Comparison of ENCODE assay signal across 14 cellular contexts in the genomic region with DNA sequence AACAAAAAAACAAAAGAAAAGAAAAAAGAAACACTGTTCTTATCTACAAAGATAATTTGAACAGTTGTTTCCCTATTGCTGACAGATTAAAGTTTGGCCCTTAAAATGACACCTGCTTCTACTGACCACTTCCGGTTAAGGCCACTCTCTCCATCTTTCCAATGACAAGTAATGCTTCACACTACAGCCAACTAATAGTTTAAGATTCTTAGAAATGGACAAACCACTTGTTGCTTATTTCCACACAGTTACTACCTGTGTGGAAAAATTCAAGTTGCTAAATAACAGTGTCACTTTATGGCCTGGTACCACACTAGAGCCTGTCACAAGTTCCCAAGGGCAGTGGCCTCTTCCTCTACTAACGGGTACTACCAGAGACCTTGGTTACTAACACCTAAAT. TPM values are rescaled to one million over a fixed set of nuclear protein-coding genes. Genes with fewer than 3 reads are reported as not detected.
A peak's percentile ranks its signal among the peaks of the same experiment; 100 is the strongest.
DNase-seq lines count a peak whose midpoint lies in the region; ATAC-seq and TF ChIP-seq lines count a peak whose summit lies in the region.
"Had no signal": no experiment of that assay in that cellular context is flagged by ENCODE, and none has a peak within 500 bp of the region (broad histone marks: within the 10 kb centered on the region; RNA-seq: fewer than 3 reads in every experiment).

No MANE protein-coding gene starts in this region.

- H3K9me3 Mint-ChIP-seq in Caco-2 (ENCODE audit: unreplicated experiment), result no peaks in the 10 kb centered on the region
- no peaks in the 10 kb centered on the region for H3K9me3 Mint-ChIP-seq in activated T-helper 2 cell treated with anti-CD3 and anti-CD28 coated beads, Interferon-gamma antibody, Interleukin-2, Interleukin-4, amounts not matched to agents 10 μg/mL and 5 μg/mL and 100 μg/mL, durations not matched to agents 14 hours and 24 hours and 36 hours
- H3K9me3 Mint-ChIP-seq in naive thymus-derived CD4-positive, alpha-beta T cell, result peaks cover 0 to 47% (median 22%) of the 10 kb centered on the region in 11 donors
- peaks cover 25% of the 10 kb centered on the region for H3K9me3 Mint-ChIP-seq in neural progenitor cell
- peaks cover 16% of the 10 kb centered on the region for H3K9me3 Mint-ChIP-seq in activated CD4-positive, alpha-beta memory T cell treated with anti-CD3 and anti-CD28 coated beads, Interleukin-2, amount 10 ng/mL, durations not matched to agents 7 days and 5 days

- H3K4me1 ChIP-seq in BLaER1 (peaks cover 44% of the 10 kb centered on the region), Caco-2 (peaks cover 23% of the 10 kb centered on the region), neural progenitor cell (peaks cover 6% of the 10 kb centered on the region)
- H3K4me1 ChIP-seq in naive thymus-derived CD4-positive, alpha-beta T cell (ENCODE audit: control insufficient read depth in 2 of 2, insufficient read depth in 2 of 2, low read length in 2 of 2), result peaks cover 17 to 23% of the 10 kb centered on the region in 2 donors

- peak overlapping the region; percentile 97 for H3K4me3 Mint-ChIP-seq in Caco-2 (ENCODE audit: unreplicated experiment)
- peak overlapping the region; percentile 49 for H3K4me3 Mint-ChIP-seq in activated T-helper 2 cell treated with anti-CD3 and anti-CD28 coated beads, Interferon-gamma antibody, Interleukin-2, Interleukin-4, amounts not matched to agents 10 μg/mL and 5 μg/mL and 100 μg/mL, durations not matched to agents 14 hours and 24 hours and 36 hours (ENCODE audit: low read depth)
- peak overlapping the region in 8 of 10 donors; percentile 9 to 88 (median 69) for H3K4me3 Mint-ChIP-seq in naive thymus-derived CD4-positive, alpha-beta T cell
- H3K4me3 Mint-ChIP-seq in neural progenitor cell, result no peak overlapping the region
- H3K4me3 Mint-ChIP-seq in activated CD4-positive, alpha-beta memory T cell treated with anti-CD3 and anti-CD28 coated beads, Interleukin-2, amount 10 ng/mL, durations not matched to agents 7 days and 5 days, result no peak overlapping the region

- DNase-seq in Caco-2 (no peak), neural progenitor cell (ENCODE audit: low spot score) (no peak)
- DNase-seq in activated T-helper 2 cell treated with anti-CD3 and anti-CD28 coated beads, Interferon-gamma antibody, Interleukin-2, Interleukin-4, amounts not matched to agents 10 μg/mL and 5 μg/mL and 100 μg/mL, durations not matched to agents 14 hours and 24 hours and 36 hours (ENCODE audit: low spot score), result no peak
- DNase-seq in naive thymus-derived CD4-positive, alpha-beta T cell, result no peak
- DNase-seq in activated CD4-positive, alpha-beta memory T cell treated with anti-CD3 and anti-CD28 coated beads, Interleukin-2, amount 10 ng/mL, durations not matched to agents 7 days and 5 days, result no peak
- DNase-seq: activated CD4-positive, alpha-beta T cell treated with anti-CD3 and anti-CD28 coated beads, Interleukin-2, amount 50 U/mL, for 1 hour; C1 segment of cervical spinal cord; foreskin keratinocyte; NCI-H2029; NCI-H526; occipital lobe; testis had no signal

- H3K36me3 ChIP-seq in BLaER1 (peaks cover 59% of the 10 kb centered on the region), Caco-2 (ENCODE audit: control insufficient read depth, insufficient read depth, low read length) (peaks cover 1% of the 10 kb centered on the region; the same call in 1 of the 2 replicates), neural progenitor cell (no peaks in the 10 kb centered on the region)
- no peaks in the 10 kb centered on the region for H3K36me3 ChIP-seq in naive thymus-derived CD4-positive, alpha-beta T cell (ENCODE audit: control insufficient read depth in 2 of 3, insufficient read depth in 3 of 3, low read length in 3 of 3)

- no peak overlapping the region for H2AFZ ChIP-seq in neural progenitor cell (replicated peaks)

- H3K4me3 ChIP-seq in BLaER1 (no peak overlapping the region), Caco-2 (ENCODE audit: low read depth, low read length) (no peak overlapping the region), neural progenitor cell (no peak overlapping the region)
- H3K4me3 ChIP-seq in naive thymus-derived CD4-positive, alpha-beta T cell (ENCODE audit: low read length), result no peak overlapping the region
- H3K4me3 ChIP-seq: testis had no signal

- H3K9ac ChIP-seq in BLaER1, result no peak overlapping the region
- no peak overlapping the region for H3K9ac ChIP-seq in neural progenitor cell

- H3K4me2 ChIP-seq in BLaER1 (peak overlapping the region; percentile 99), neural progenitor cell (no peak overlapping the region)

- ATAC-seq in naive thymus-derived CD4-positive, alpha-beta T cell, result no peak
- ATAC-seq in GM19467 (IDR thresholded peaks at IDR 0.05; ENCODE audit: unreplicated experiment), result no peak
- ATAC-seq: foreskin keratinocyte had no signal

- peaks cover 18% of the 10 kb centered on the region for H3K79me2 ChIP-seq in neural progenitor cell (ENCODE audit: low read depth)

- POLR2A ChIA-PET in Caco-2 (lab: Charles Lee), result no interaction called here
- POLR2A ChIA-PET in naive thymus-derived CD4-positive, alpha-beta T cell (lab: Charles Lee), result interaction anchor here (3.6 kb wide), 1 partner anchor 11 kb away, joined by 28 read pairs; no protein-coding TSS in a partner anchor
- POLR2A ChIA-PET in activated CD4-positive, alpha-beta memory T cell treated with anti-CD3 and anti-CD28 coated beads, Interleukin-2, amount 10 ng/mL, durations not matched to agents 7 days and 5 days (lab: Charles Lee), result interaction anchor here (1.3 to 3.8 kb wide), 2 partner anchors 12 to 44 kb away, joined by 3 to 36 read pairs; no protein-coding TSS in a partner anchor

- intact Hi-C loops in Caco-2 (cut with micrococcal nuclease; ENCODE audit: unreplicated experiment), result loop anchor here (10.0 kb wide), 1 partner anchor 244 kb away; no protein-coding TSS in a partner anchor
- intact Hi-C loops in activated T-helper 2 cell treated with anti-CD3 and anti-CD28 coated beads, Interferon-gamma antibody, Interleukin-2, Interleukin-4, amounts not matched to agents 10 μg/mL and 5 μg/mL and 100 μg/mL, durations not matched to agents 14 hours and 24 hours and 36 hours (cut with micrococcal nuclease), result loop anchor here (5.0 kb wide), 2 partner anchors 208 to 853 kb away; partner anchors contain the start of genes C2orf76, DBI and EPB41L5
- intact Hi-C loops in naive thymus-derived CD4-positive, alpha-beta T cell (cut with micrococcal nuclease), result no loop called here

- BruUV-seq in Caco-2 (replicated peaks; lab: Mats Ljungman, UMichigan), result no TSS peak

- TF ChIP-seq CTCF in Caco-2 (IDR thresholded peaks at IDR 0.05; ENCODE audit: insufficient read depth in 1 of 2, low read depth in 1 of 2, low read length in 1 of 2, severe bottlenecking in 1 of 2, unreplicated experiment in 1 of 2) (no peak), neural progenitor cell (IDR thresholded peaks at IDR 0.05) (no peak)

- H3K27ac ChIP-seq in BLaER1 (no peak overlapping the region), neural progenitor cell (no peak overlapping the region)
- no peak overlapping the region for H3K27ac ChIP-seq in naive thymus-derived CD4-positive, alpha-beta T cell (ENCODE audit: low read depth, low read length)
- H3K27ac ChIP-seq: foreskin keratinocyte, testis had no signal

- H3F3A ChIP-seq in neural progenitor cell (ENCODE audit: low read depth), result no peaks in the 10 kb centered on the region

- peaks cover 61% of the 10 kb centered on the region for H3K9me3 ChIP-seq in BLaER1
- H3K9me3 ChIP-seq in Caco-2, result no peaks in the 10 kb centered on the region
- H3K9me3 ChIP-seq in naive thymus-derived CD4-positive, alpha-beta T cell (ENCODE audit: control insufficient read depth in 2 of 3, low read length in 3 of 3), result peaks cover 0 to 22% (median 0%) of the 10 kb centered on the region in 3 experiments
- H3K9me3 ChIP-seq in neural progenitor cell (ENCODE audit: low read depth), result no peaks in the 10 kb centered on the region
- H3K9me3 ChIP-seq: testis had no signal

- H4K20me1 ChIP-seq in BLaER1 (peaks cover 18% of the 10 kb centered on the region; the same call in 1 of the 2 replicates), neural progenitor cell (ENCODE audit: low read depth) (no peaks in the 10 kb centered on the region)

- no peak overlapping the region for H3K27ac Mint-ChIP-seq in Caco-2 (ENCODE audit: unreplicated experiment)
- peak overlapping the region; percentile 35 for H3K27ac Mint-ChIP-seq in activated T-helper 2 cell treated with anti-CD3 and anti-CD28 coated beads, Interferon-gamma antibody, Interleukin-2, Interleukin-4, amounts not matched to agents 10 μg/mL and 5 μg/mL and 100 μg/mL, durations not matched to agents 14 hours and 24 hours and 36 hours
- peak overlapping the region in 4 of 9 donors; percentile 0 to 86 (median 56) for H3K27ac Mint-ChIP-seq in naive thymus-derived CD4-positive, alpha-beta T cell
- H3K27ac Mint-ChIP-seq in neural progenitor cell, result no peak overlapping the region
- no peak overlapping the region for H3K27ac Mint-ChIP-seq in activated CD4-positive, alpha-beta memory T cell treated with anti-CD3 and anti-CD28 coated beads, Interleukin-2, amount 10 ng/mL, durations not matched to agents 7 days and 5 days

- H3K27me3 ChIP-seq in BLaER1 (no peaks in the 10 kb centered on the region), Caco-2 (replicated peaks; ENCODE audit: control insufficient read depth, insufficient read depth, low read length) (no peaks in the 10 kb centered on the region), neural progenitor cell (peaks cover 13% of the 10 kb centered on the region)
- no peaks in the 10 kb centered on the region for H3K27me3 ChIP-seq in naive thymus-derived CD4-positive, alpha-beta T cell (ENCODE audit: control insufficient read depth in 2 of 2, insufficient read depth in 2 of 2, low read length in 2 of 2)
- H3K27me3 ChIP-seq: foreskin keratinocyte, testis had no signal

- CTCF ChIA-PET in Caco-2 (lab: Charles Lee), result no interaction called here
- CTCF ChIA-PET in naive thymus-derived CD4-positive, alpha-beta T cell (lab: Charles Lee), result no interaction called here
- CTCF ChIA-PET in activated CD4-positive, alpha-beta memory T cell treated with anti-CD3 and anti-CD28 coated beads, Interleukin-2, amount 10 ng/mL, durations not matched to agents 7 days and 5 days (lab: Charles Lee), result interaction anchor here (3.1 to 4.9 kb wide), 2 partner anchors 45 to 93 kb away, joined by 14 to 18 read pairs; no protein-coding TSS in a partner anchor

- no peaks in the 10 kb centered on the region for H3K27me3 Mint-ChIP-seq in Caco-2 (ENCODE audit: insufficient read depth, unreplicated experiment)
- no peaks in the 10 kb centered on the region for H3K27me3 Mint-ChIP-seq in activated T-helper 2 cell treated with anti-CD3 and anti-CD28 coated beads, Interferon-gamma antibody, Interleukin-2, Interleukin-4, amounts not matched to agents 10 μg/mL and 5 μg/mL and 100 μg/mL, durations not matched to agents 14 hours and 24 hours and 36 hours (ENCODE audit: low read depth)
- no peaks in the 10 kb centered on the region for H3K27me3 Mint-ChIP-seq in naive thymus-derived CD4-positive, alpha-beta T cell
- H3K27me3 Mint-ChIP-seq in neural progenitor cell (ENCODE audit: insufficient read depth, low read depth), result peaks cover 17% of the 10 kb centered on the region
- H3K27me3 Mint-ChIP-seq in activated CD4-positive, alpha-beta memory T cell treated with anti-CD3 and anti-CD28 coated beads, Interleukin-2, amount 10 ng/mL, durations not matched to agents 7 days and 5 days, result no peaks in the 10 kb centered on the region

- H3K4me1 Mint-ChIP-seq in Caco-2 (ENCODE audit: low read depth, unreplicated experiment), result peaks cover 11% of the 10 kb centered on the region
- H3K4me1 Mint-ChIP-seq in activated T-helper 2 cell treated with anti-CD3 and anti-CD28 coated beads, Interferon-gamma antibody, Interleukin-2, Interleukin-4, amounts not matched to agents 10 μg/mL and 5 μg/mL and 100 μg/mL, durations not matched to agents 14 hours and 24 hours and 36 hours (ENCODE audit: low read depth), result peaks cover 38% of the 10 kb centered on the region
- H3K4me1 Mint-ChIP-seq in naive thymus-derived CD4-positive, alpha-beta T cell, result peaks cover 34 to 53% (median 39%) of the 10 kb centered on the region in 7 donors
- peaks cover 19% of the 10 kb centered on the region for H3K4me1 Mint-ChIP-seq in neural progenitor cell
- H3K4me1 Mint-ChIP-seq in activated CD4-positive, alpha-beta memory T cell treated with anti-CD3 and anti-CD28 coated beads, Interleukin-2, amount 10 ng/mL, durations not matched to agents 7 days and 5 days, result peaks cover 43% of the 10 kb centered on the region

- H3K36me3 Mint-ChIP-seq in Caco-2 (ENCODE audit: insufficient read depth, unreplicated experiment) (peaks cover 39% of the 10 kb centered on the region), neural progenitor cell (peaks cover 33% of the 10 kb centered on the region)
- peaks cover 53% of the 10 kb centered on the region for H3K36me3 Mint-ChIP-seq in activated T-helper 2 cell treated with anti-CD3 and anti-CD28 coated beads, Interferon-gamma antibody, Interleukin-2, Interleukin-4, amounts not matched to agents 10 μg/mL and 5 μg/mL and 100 μg/mL, durations not matched to agents 14 hours and 24 hours and 36 hours (ENCODE audit: low read depth)
- H3K36me3 Mint-ChIP-seq in naive thymus-derived CD4-positive, alpha-beta T cell, result peaks cover 7 to 60% (median 54%) of the 10 kb centered on the region in 5 donors
- H3K36me3 Mint-ChIP-seq in activated CD4-positive, alpha-beta memory T cell treated with anti-CD3 and anti-CD28 coated beads, Interleukin-2, amount 10 ng/mL, durations not matched to agents 7 days and 5 days (ENCODE audit: low read depth), result peaks cover 61% of the 10 kb centered on the region

RNA-seq across cellular contexts. Expression of gene TMEM185B, which starts 2.4 kb away (rescaled TPM):
- total RNA-seq in Caco-2 (2022), result 67.3 and 69.9 TPM in 2 replicates
- total RNA-seq in activated T-helper 2 cell treated with anti-CD3 and anti-CD28 coated beads, Interferon-gamma antibody, Interleukin-2, Interleukin-4, amounts not matched to agents 10 μg/mL and 5 μg/mL and 100 μg/mL, durations not matched to agents 14 hours and 24 hours and 36 hours, result 38.7 and 39.3 TPM in 2 replicates
- total RNA-seq in naive thymus-derived CD4-positive, alpha-beta T cell, result 10 to 100 TPM; 14.9 to 36.8 (median 19.5) TPM
- polyA plus RNA-seq in naive thymus-derived CD4-positive, alpha-beta T cell, result 10 to 100 TPM; 17.9 to 19.6 TPM
- 11.1 and 15.3 TPM in 2 replicates for total RNA-seq in neural progenitor cell (ENCODE audit: low replicate concordance)
- total RNA-seq in activated CD4-positive, alpha-beta memory T cell treated with anti-CD3 and anti-CD28 coated beads, Interleukin-2, amount 10 ng/mL, durations not matched to agents 7 days and 5 days, result 10 to 100 TPM; 19.2 to 21.8 TPM

RNA-seq across cellular contexts. Expression of gene RALB, which starts 31.9 kb away (rescaled TPM):
- total RNA-seq in Caco-2 (2022), result 56.5 and 59.4 TPM in 2 replicates
- 58.4 and 65.0 TPM in 2 replicates for total RNA-seq in activated T-helper 2 cell treated with anti-CD3 and anti-CD28 coated beads, Interferon-gamma antibody, Interleukin-2, Interleukin-4, amounts not matched to agents 10 μg/mL and 5 μg/mL and 100 μg/mL, durations not matched to agents 14 hours and 24 hours and 36 hours
- total RNA-seq in naive thymus-derived CD4-positive, alpha-beta T cell, result 100 to 1,000 TPM in 1 of 5 experiments, 10 to 100 TPM in 3, 1 to 10 TPM in 1; 8.7 to 119 (median 11.6) TPM
- 10 to 100 TPM; 25.9 to 28.2 TPM for polyA plus RNA-seq in naive thymus-derived CD4-positive, alpha-beta T cell
- 55.3 and 79.8 TPM in 2 replicates for total RNA-seq in neural progenitor cell (ENCODE audit: low replicate concordance)
- 10 to 100 TPM; 59.2 to 59.3 TPM for total RNA-seq in activated CD4-positive, alpha-beta memory T cell treated with anti-CD3 and anti-CD28 coated beads, Interleukin-2, amount 10 ng/mL, durations not matched to agents 7 days and 5 days

Comparison
In these comparisons a context has a peak if more than half of its experiments do, and no peak if none do; other contexts are left out.
1. H3K4me3 Mint-ChIP-seq: peak in Caco-2 (single experiment), activated T-helper 2 cell treated with anti-CD3 and anti-CD28 coated beads, Interferon-gamma antibody, Interleukin-2, Interleukin-4, amounts not matched to agents 10 μg/mL and 5 μg/mL and 100 μg/mL, durations not matched to agents 14 hours and 24 hours and 36 hours (single experiment) and naive thymus-derived CD4-positive, alpha-beta T cell (8 of 10); none in neural progenitor cell (single experiment) and activated CD4-positive, alpha-beta memory T cell treated with anti-CD3 and anti-CD28 coated beads, Interleukin-2, amount 10 ng/mL, durations not matched to agents 7 days and 5 days (single experiment).
2. intact Hi-C loops: an anchor here in Caco-2 (10.0 kb wide) and activated T-helper 2 cell treated with anti-CD3 and anti-CD28 coated beads, Interferon-gamma antibody, Interleukin-2, Interleukin-4, amounts not matched to agents 10 μg/mL and 5 μg/mL and 100 μg/mL, durations not matched to agents 14 hours and 24 hours and 36 hours (5.0 kb wide); none called in naive thymus-derived CD4-positive, alpha-beta T cell.